In genomic region chr2:181112916-181113315, GRCh38 we compare ENCODE assay signal across 1 cellular context.
TF ChIP-seq lines count a peak whose summit lies in the region.

No MANE protein-coding gene starts in this region.

TF ChIP-seq in HCT116, 20 proteins besides CTCF, POLR2A, EP300 and RAD21:
- TF ChIP-seq ZNF274 (IDR thresholded peaks at IDR 0.05; ENCODE audit: low read depth, low read length) (no peak), FOSL1 (IDR thresholded peaks at IDR 0.05; ENCODE audit: low read depth) (no peak), YY1 (IDR thresholded peaks at IDR 0.05; ENCODE audit: extremely low read depth, insufficient replicate concordance, low read depth, low read length) (no peak), CBX3 (IDR thresholded peaks at IDR 0.05; ENCODE audit: low read depth) (no peak), EZH2phosphoT487 (IDR thresholded peaks at IDR 0.05; ENCODE audit: borderline replicate concordance) (no peak), REST (IDR thresholded peaks at IDR 0.05; ENCODE audit: low read depth) (no peak), SRF (IDR thresholded peaks at IDR 0.05; ENCODE audit: low read depth) (no peak), MAX (IDR thresholded peaks at IDR 0.05) (no peak), POLR2AphosphoS5 (IDR thresholded peaks at IDR 0.05; ENCODE audit: low read depth, low read length) (no peak), EZH2 (IDR thresholded peaks at IDR 0.05) (no peak), TCF7L2 (IDR thresholded peaks at IDR 0.05; ENCODE audit: borderline replicate concordance, extremely low read depth, insufficient read depth, insufficient read length) (no peak), SIN3A (IDR thresholded peaks at IDR 0.05; ENCODE audit: low read depth) (no peak), ZFX (IDR thresholded peaks at IDR 0.05) (no peak), ATF3 (IDR thresholded peaks at IDR 0.05) (no peak), ELF1 (IDR thresholded peaks at IDR 0.05; ENCODE audit: borderline replicate concordance, low read depth) (no peak)
